ENCODE assay signal across 27 cellular contexts in genomic region chr1:55556378-55556777, GRCh38.
"Had no signal": no experiment of that assay in that cellular context is flagged by ENCODE, and none has a peak within 500 bp of the region (broad histone marks: within the 10 kb centered on the region; RNA-seq: fewer than 3 reads in every experiment).

No MANE protein-coding gene starts in this region.

- ATAC-seq: effector memory CD8-positive, alpha-beta T cell; esophagus mucosa; gastrocnemius medialis; heart right ventricle; left colon; left lobe of liver; lower lobe of right lung; naive thymus-derived CD4-positive, alpha-beta T cell had no signal

- H3K27me3 ChIP-seq: colonic mucosa, esophagus squamous epithelium, gastrocnemius medialis, heart right ventricle had no signal

- H3K36me3 ChIP-seq: colonic mucosa, esophagus squamous epithelium, gastrocnemius medialis, heart right ventricle, left ventricle myocardium inferior, lower lobe of right lung had no signal

- H3K4me3 ChIP-seq: colonic mucosa, esophagus squamous epithelium, gastrocnemius medialis, heart right ventricle, left ventricle myocardium inferior, lower lobe of right lung had no signal

- H3K4me3 Mint-ChIP-seq: dendritic cell treated with granulocyte-macrophage colony-stimulating factor and Interleukin-4, amounts not matched to agents 40 ng/mL and 50 ng/mL, for 4 days; effector memory CD8-positive, alpha-beta T cell; endodermal cell; immature natural killer cell; naive thymus-derived CD4-positive, alpha-beta T cell had no signal

- H3K27ac Mint-ChIP-seq: dendritic cell treated with granulocyte-macrophage colony-stimulating factor and Interleukin-4, amounts not matched to agents 40 ng/mL and 50 ng/mL, for 4 days; effector memory CD8-positive, alpha-beta T cell; immature natural killer cell; naive thymus-derived CD4-positive, alpha-beta T cell had no signal

- H3K27me3 Mint-ChIP-seq: dendritic cell treated with granulocyte-macrophage colony-stimulating factor and Interleukin-4, amounts not matched to agents 40 ng/mL and 50 ng/mL, for 4 days; effector memory CD8-positive, alpha-beta T cell; naive thymus-derived CD4-positive, alpha-beta T cell had no signal

- H3K36me3 Mint-ChIP-seq: immature natural killer cell; naive thymus-derived CD4-positive, alpha-beta T cell had no signal

- H3K9me3 ChIP-seq: colonic mucosa, esophagus squamous epithelium, gastrocnemius medialis, lower lobe of right lung had no signal

- DNase-seq: colonic mucosa; cortex of kidney; effector CD8-positive, alpha-beta T cell; effector memory CD8-positive, alpha-beta T cell; erythroblast; esophagus squamous epithelium; foreskin fibroblast; foreskin melanocyte; gastrocnemius medialis; glutamatergic neuron; head of caudate nucleus; heart right ventricle; hypothalamus; immature natural killer cell; kidney; kidney glomerular epithelial cell; left colon; left ventricle myocardium inferior; lower lobe of right lung; mesenchymal stem cell; midbrain; naive thymus-derived CD4-positive, alpha-beta T cell had no signal

- H3K27ac ChIP-seq: colonic mucosa, epithelial cell of prostate, esophagus squamous epithelium, gastrocnemius medialis, heart right ventricle, left ventricle myocardium inferior, lower lobe of right lung had no signal

- H3K9me3 Mint-ChIP-seq: dendritic cell treated with granulocyte-macrophage colony-stimulating factor and Interleukin-4, amounts not matched to agents 40 ng/mL and 50 ng/mL, for 4 days; effector memory CD8-positive, alpha-beta T cell; immature natural killer cell had no signal

- H3K4me1 ChIP-seq: colonic mucosa, lower lobe of right lung had no signal

- H3K4me1 Mint-ChIP-seq: naive thymus-derived CD4-positive, alpha-beta T cell had no signal
